In the genomic region with DNA sequence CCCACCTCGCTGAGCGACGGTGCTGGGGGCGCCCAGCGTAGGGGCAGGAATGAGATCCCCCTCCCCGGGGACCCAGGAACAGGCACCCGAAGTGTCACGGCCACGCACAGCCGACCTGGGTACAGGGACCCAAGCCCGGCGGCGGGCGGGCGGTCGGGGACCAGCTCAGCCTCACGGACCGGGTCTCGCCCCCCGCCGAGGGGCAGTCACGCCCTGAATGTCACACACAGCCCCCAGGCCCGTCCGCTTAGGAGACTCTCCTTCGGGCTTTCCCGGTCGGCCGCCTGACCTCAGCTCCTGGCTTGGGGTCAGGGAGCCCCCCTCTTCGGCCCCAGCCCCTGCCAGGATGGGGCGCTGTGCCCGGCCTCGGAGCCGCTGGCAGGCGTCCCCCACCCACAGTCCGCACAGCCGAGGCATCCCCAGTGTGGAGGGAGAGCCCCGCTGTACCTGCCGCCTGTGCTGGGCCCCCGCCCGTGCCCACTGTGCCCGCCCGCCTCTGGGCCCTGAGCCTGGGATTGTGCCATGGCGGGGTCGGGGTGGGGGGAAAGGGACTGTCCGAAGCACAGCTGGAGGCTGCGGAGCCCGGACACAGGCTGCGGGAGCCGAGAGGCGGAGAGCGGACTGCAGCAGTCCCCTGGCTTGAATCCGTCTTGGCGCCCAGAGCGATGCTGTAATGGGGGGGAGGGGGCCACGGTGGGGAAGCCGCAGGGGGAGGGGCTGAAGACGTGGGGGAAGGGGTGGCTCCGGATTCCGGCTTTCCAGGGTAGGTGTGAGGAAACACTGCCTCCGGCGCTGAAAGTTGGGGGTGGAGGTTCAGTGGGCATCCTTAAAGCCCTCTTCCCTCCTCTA, we compare ENCODE assay signal across 8 cellular contexts. TPM values are rescaled to one million over a fixed set of nuclear protein-coding genes. Genes with fewer than 3 reads are reported as not detected.
DNase-seq lines count a peak whose midpoint lies in the region; ATAC-seq, FAIRE-seq and TF ChIP-seq lines count a peak whose summit lies in the region.

No MANE protein-coding gene starts in this region.

- DNase-seq in NCI-H146 (lab: John Stamatoyannopoulos, UW) (peak; percentile 50), NCI-H146 treated with DMSO at 0.1 percent for 48 hours (lab: John Stamatoyannopoulos, UW; ENCODE audit: unreplicated experiment) (no peak), HepG2 (ENCODE audit: low spot score) (no peak), small intestine (no peak), HPDE6-E6E7 (ENCODE audit: extremely low spot score) (no peak)
- DNase-seq in activated CD8-positive, alpha-beta memory T cell treated with anti-CD3 and anti-CD28 coated beads for 24 hours: no peak

- ATAC-seq in activated T-helper 17 cell treated with anti-CD3 and anti-CD28 coated beads, Interleukin-2, amount 50 U/mL, for 72 hours (replicated peaks): peak; percentile 16
- ATAC-seq in HepG2: peak; percentile 68

- 4% methylated on average over 9 of the region's 61 CpGs for WGBS in HepG2 (ENCODE audit: low lambda C conversion rate)
- 2 to 4% (median 4%) methylated on average over 47 to 61 of the region's 61 CpGs for WGBS in small intestine, 3 donors

- TF ChIP-seq POLR2A in HepG2 (IDR thresholded peaks at IDR 0.05; ENCODE audit: insufficient read depth in 1 of 2, low read depth in 2 of 2, low read length in 2 of 2): no peak

- no peaks in the 10 kb centered on the region for H4K20me1 ChIP-seq in HepG2 (ENCODE audit: insufficient read depth, low read length)

- no peak overlapping the region for H3K27ac ChIP-seq in HepG2 (ENCODE audit: extremely low read length, insufficient read depth, low read length)
- no peak overlapping the region for H3K27ac ChIP-seq in subcutaneous abdominal adipose tissue (ENCODE audit: low read depth, low read length)
- H3K27ac ChIP-seq in small intestine (ENCODE audit: low read depth in 1 of 2, low read length in 1 of 2): no peak overlapping the region

- H3K27me3 ChIP-seq in HepG2 (ENCODE audit: control insufficient read depth in 1 of 2, insufficient read depth in 2 of 2, low read length in 2 of 2): peaks cover 7 to 50% of the 10 kb centered on the region in 2 experiments; a peak in 4 of 5 replicates
- H3K27me3 ChIP-seq in subcutaneous abdominal adipose tissue (ENCODE audit: control insufficient read depth in 5 of 5, insufficient read depth in 4 of 5, low read length in 5 of 5): peaks cover 21 to 47% (median 35%) of the 10 kb centered on the region in 5 donors
- H3K27me3 ChIP-seq in small intestine (ENCODE audit: control insufficient read depth in 2 of 2, insufficient read depth in 2 of 2, low read length in 2 of 2): peaks cover 0 to 36% of the 10 kb centered on the region in 2 donors

- TF ChIP-seq CTCF in HepG2 (CRISPR knock-in tag; IDR thresholded peaks at IDR 0.05): peak; percentile 41

- H3K4me1 ChIP-seq in HepG2 (ENCODE audit: insufficient read depth, low read length) (peaks cover 6% of the 10 kb centered on the region), subcutaneous abdominal adipose tissue (ENCODE audit: control insufficient read depth in 5 of 5, insufficient read depth in 5 of 5, low read length in 5 of 5) (peaks cover 0 to 14% (median 12%) of the 10 kb centered on the region in 5 donors), small intestine (ENCODE audit: control insufficient read depth in 2 of 2, insufficient read depth in 1 of 2, low read depth in 1 of 2, low read length in 1 of 2) (no peaks in the 10 kb centered on the region)

- H3K4me1 Mint-ChIP-seq in activated T-helper 17 cell treated with anti-CD3 and anti-CD28 coated beads, Interleukin-2, amount 50 U/mL, for 72 hours: peaks cover 7% of the 10 kb centered on the region

- H3K9ac ChIP-seq in HepG2 (ENCODE audit: insufficient read depth, low read depth, low read length) (no peak overlapping the region), subcutaneous abdominal adipose tissue (ENCODE audit: low read length in 5 of 5) (no peak overlapping the region)

- in situ Hi-C loops in HepG2 (cut with HindIII; ENCODE audit: extremely low pct_ligation_motif_present, low pct_unique_long_range_greater_than_20kb): no loop called here

- POLR2A ChIA-PET in HepG2 (lab: Yijun Ruan, JAX): no interaction called here

- no peaks in the 10 kb centered on the region for H3K9me3 Mint-ChIP-seq in activated T-helper 17 cell treated with anti-CD3 and anti-CD28 coated beads, Interleukin-2, amount 50 U/mL, for 72 hours

- H3K27ac Mint-ChIP-seq in activated T-helper 17 cell treated with anti-CD3 and anti-CD28 coated beads, Interleukin-2, amount 50 U/mL, for 72 hours: no peak overlapping the region

- no peak overlapping the region for H2AFZ ChIP-seq in HepG2 (ENCODE audit: low read length)

- BruUV-seq in HepG2 (replicated peaks; lab: Mats Ljungman, UMichigan): no TSS peak

- no peak for TF ChIP-seq RAD21 in HepG2 (CRISPR knock-in tag; IDR thresholded peaks at IDR 0.05)

- no peaks in the 10 kb centered on the region for H3K79me2 ChIP-seq in HepG2 (ENCODE audit: insufficient read depth, low read length)

- no peaks in the 10 kb centered on the region for H3K36me3 Mint-ChIP-seq in activated T-helper 17 cell treated with anti-CD3 and anti-CD28 coated beads, Interleukin-2, amount 50 U/mL, for 72 hours (ENCODE audit: low read depth)

- TF ChIP-seq EP300 in HepG2 (IDR thresholded peaks at IDR 0.05; ENCODE audit: low read depth in 2 of 2, low read length in 2 of 2) (no peak), HepG2 (CRISPR knock-in tag; IDR thresholded peaks at IDR 0.05; ENCODE audit: borderline replicate concordance) (no peak)

- peak overlapping the region; percentile 26 for H3K4me3 Mint-ChIP-seq in activated T-helper 17 cell treated with anti-CD3 and anti-CD28 coated beads, Interleukin-2, amount 50 U/mL, for 72 hours

- intact Hi-C loops in HepG2 (cut with micrococcal nuclease; ENCODE audit: unreplicated experiment): no loop called here

- FAIRE-seq in HepG2 (lab: Jason Lieb, UNC): no peak
- FAIRE-seq in small intestine (lab: Jason Lieb, UNC): no peak

- peak overlapping the region; percentile 68 for H3K4me2 ChIP-seq in HepG2 (ENCODE audit: low read depth, low read length)

- H3K9me3 ChIP-seq in HepG2 (ENCODE audit: low read length) (no peaks in the 10 kb centered on the region), subcutaneous abdominal adipose tissue (ENCODE audit: control insufficient read depth in 5 of 5, low read length in 5 of 5) (peaks cover 0 to 5% (median 0%) of the 10 kb centered on the region in 5 donors), small intestine (ENCODE audit: control insufficient read depth, low read depth) (no peaks in the 10 kb centered on the region)

- H3K36me3 ChIP-seq in HepG2 (replicated peaks in 1 of 2; ENCODE audit: control insufficient read depth in 1 of 2, insufficient read depth in 2 of 2, low read length in 2 of 2) (no peaks in the 10 kb centered on the region), subcutaneous abdominal adipose tissue (ENCODE audit: control insufficient read depth in 5 of 5, insufficient read depth in 5 of 5, low read length in 5 of 5) (no peaks in the 10 kb centered on the region), small intestine (ENCODE audit: control insufficient read depth in 2 of 2, insufficient read depth in 2 of 2, low read length in 2 of 2) (no peaks in the 10 kb centered on the region)

- CTCF ChIA-PET in HepG2 (lab: Yijun Ruan, JAX; ENCODE audit: low intra/inter-chr PET ratio, low total read pairs): no interaction called here

- H3K4me3 ChIP-seq in HepG2 (replicated peaks in 1 of 3; ENCODE audit: insufficient read depth in 1 of 3, low read depth in 2 of 3, low read length in 3 of 3): peak overlapping the region; percentile 38 to 70 (median 54)
- peak overlapping the region in 3 of 5 donors; percentile 33 to 61 (median 38) for H3K4me3 ChIP-seq in subcutaneous abdominal adipose tissue (ENCODE audit: low read depth in 1 of 5, low read length in 5 of 5)
- H3K4me3 ChIP-seq in small intestine (ENCODE audit: low read depth in 1 of 2, low read length in 2 of 2): peak overlapping the region in 1 of 2 donors; percentile 49

- H3K27me3 Mint-ChIP-seq in activated T-helper 17 cell treated with anti-CD3 and anti-CD28 coated beads, Interleukin-2, amount 50 U/mL, for 72 hours: peaks cover 31% of the 10 kb centered on the region

RNA-seq across cellular contexts. Expression of gene DLGAP3, which starts 0.6 kb away (rescaled TPM):
- total RNA-seq in activated T-helper 17 cell treated with anti-CD3 and anti-CD28 coated beads, Interleukin-2, amount 50 U/mL, for 72 hours: 1 to 10 TPM; 1.3 TPM
- total RNA-seq in HepG2 (2016; rRNA removed; fragmentation: Illumina TruSeq; extraction: Trizol): 0.04 and 0.06 TPM in 2 replicates
- total RNA-seq in HepG2 (2016; cell fraction: cytosol; rRNA removed; fragmentation: Illumina TruSeq; extraction: Trizol; ENCODE audit: low read depth): not detected in 2 replicates
- 0.04 TPM in 1 of 2 replicates, not detected in the other for total RNA-seq in HepG2 (2016; cell fraction: insoluble cytoplasmic fraction; rRNA removed; fragmentation: Illumina TruSeq; extraction: Trizol)
- 0.03 and 0.07 TPM in 2 replicates for total RNA-seq in HepG2 (2016; cell fraction: membrane; rRNA removed; fragmentation: Illumina TruSeq; extraction: Trizol)
- total RNA-seq in HepG2 (2016; cell fraction: nucleus; rRNA removed; fragmentation: Illumina TruSeq; extraction: Trizol): not detected in 2 replicates
- polyA plus RNA-seq in HepG2 (2011; rRNA removed): 0.03 and 0.12 TPM in 2 replicates
- polyA plus RNA-seq in HepG2 (2011; cell fraction: cytosol; rRNA removed): 0.03 TPM in 2 replicates
- polyA plus RNA-seq in HepG2 (2011; cell fraction: nucleus; rRNA removed): 0.11 and 0.14 TPM in 2 replicates
- polyA plus RNA-seq in HepG2 (2012): 0.04 TPM in 1 of 2 replicates, not detected in the other
- 0.28 TPM in 1 of 2 replicates, not detected in the other for polyA plus RNA-seq in HepG2 (2016; cell fraction: cytosol; fragmentation: Illumina TruSeq; extraction: Trizol; ENCODE audit: low read depth)
- 0.05 and 0.10 TPM in 2 replicates for polyA plus RNA-seq in HepG2 (2016; cell fraction: insoluble cytoplasmic fraction; fragmentation: Illumina TruSeq; extraction: Trizol; ENCODE audit: low read depth)
- 0.07 TPM in 1 of 2 replicates, not detected in the other for polyA plus RNA-seq in HepG2 (2016; cell fraction: membrane; fragmentation: Illumina TruSeq; extraction: Trizol; ENCODE audit: low read depth)
- polyA plus RNA-seq in HepG2 (2016; cell fraction: nucleus; fragmentation: Illumina TruSeq; extraction: Trizol; ENCODE audit: insufficient read depth, low read depth): 0.95 TPM in 1 of 2 replicates, not detected in the other
- polyA minus RNA-seq in HepG2 (2011; rRNA and poly(A)+ RNA removed; ENCODE audit: low replicate concordance): 0.30 TPM in 1 of 2 replicates, not detected in the other
- not detected in 2 replicates for polyA minus RNA-seq in HepG2 (2011; cell fraction: cytosol; rRNA and poly(A)+ RNA removed)
- 0.12 TPM in 1 of 2 replicates, not detected in the other for polyA minus RNA-seq in HepG2 (2011; cell fraction: nucleus; rRNA and poly(A)+ RNA removed)
- under 1 TPM in 2 of 3 donors, not detected in 1; 0.27 to 0.39 TPM for polyA plus RNA-seq in small intestine

RNA-seq across cellular contexts. Expression of gene TMEM35B, which starts 55.1 kb away (rescaled TPM):
- 10 to 100 TPM; 13.1 to 17.3 TPM for total RNA-seq in activated T-helper 17 cell treated with anti-CD3 and anti-CD28 coated beads, Interleukin-2, amount 50 U/mL, for 72 hours
- total RNA-seq in HepG2 (2016; rRNA removed; fragmentation: Illumina TruSeq; extraction: Trizol): 4.5 and 11.5 TPM in 2 replicates
- 2.0 and 3.1 TPM in 2 replicates for total RNA-seq in HepG2 (2016; cell fraction: cytosol; rRNA removed; fragmentation: Illumina TruSeq; extraction: Trizol; ENCODE audit: low read depth)
- total RNA-seq in HepG2 (2016; cell fraction: insoluble cytoplasmic fraction; rRNA removed; fragmentation: Illumina TruSeq; extraction: Trizol): 6.1 and 11.1 TPM in 2 replicates
- total RNA-seq in HepG2 (2016; cell fraction: membrane; rRNA removed; fragmentation: Illumina TruSeq; extraction: Trizol): 3.0 and 3.3 TPM in 2 replicates
- total RNA-seq in HepG2 (2016; cell fraction: nucleus; rRNA removed; fragmentation: Illumina TruSeq; extraction: Trizol): 12.0 and 13.3 TPM in 2 replicates
- polyA plus RNA-seq in HepG2 (2011; rRNA removed) (23.3 and 26.0 TPM in 2 replicates), small intestine (10 to 100 TPM in 2 of 3 donors, 1 to 10 TPM in 1; 5.6 to 41.4 (median 14.6) TPM)
- 21.2 and 28.1 TPM in 2 replicates for polyA plus RNA-seq in HepG2 (2011; cell fraction: cytosol; rRNA removed)
- 4.7 and 5.7 TPM in 2 replicates for polyA plus RNA-seq in HepG2 (2011; cell fraction: nucleus; rRNA removed)
- polyA plus RNA-seq in HepG2 (2012): 12.2 and 14.7 TPM in 2 replicates
- polyA plus RNA-seq in HepG2 (2016; cell fraction: cytosol; fragmentation: Illumina TruSeq; extraction: Trizol; ENCODE audit: low read depth): 2.8 TPM in 2 replicates
- polyA plus RNA-seq in HepG2 (2016; cell fraction: insoluble cytoplasmic fraction; fragmentation: Illumina TruSeq; extraction: Trizol; ENCODE audit: low read depth): 6.6 and 6.7 TPM in 2 replicates
- 3.2 and 3.3 TPM in 2 replicates for polyA plus RNA-seq in HepG2 (2016; cell fraction: membrane; fragmentation: Illumina TruSeq; extraction: Trizol; ENCODE audit: low read depth)
- polyA plus RNA-seq in HepG2 (2016; cell fraction: nucleus; fragmentation: Illumina TruSeq; extraction: Trizol; ENCODE audit: insufficient read depth, low read depth): 22.1 and 24.6 TPM in 2 replicates
- polyA minus RNA-seq in HepG2 (2011; rRNA and poly(A)+ RNA removed; ENCODE audit: low replicate concordance): 16.7 and 19.9 TPM in 2 replicates
- polyA minus RNA-seq in HepG2 (2011; cell fraction: cytosol; rRNA and poly(A)+ RNA removed): 3.9 and 4.2 TPM in 2 replicates
- polyA minus RNA-seq in HepG2 (2011; cell fraction: nucleus; rRNA and poly(A)+ RNA removed): 2.2 and 4.2 TPM in 2 replicates
